ENCODE assay signal across 7 cellular contexts in the genomic region with DNA sequence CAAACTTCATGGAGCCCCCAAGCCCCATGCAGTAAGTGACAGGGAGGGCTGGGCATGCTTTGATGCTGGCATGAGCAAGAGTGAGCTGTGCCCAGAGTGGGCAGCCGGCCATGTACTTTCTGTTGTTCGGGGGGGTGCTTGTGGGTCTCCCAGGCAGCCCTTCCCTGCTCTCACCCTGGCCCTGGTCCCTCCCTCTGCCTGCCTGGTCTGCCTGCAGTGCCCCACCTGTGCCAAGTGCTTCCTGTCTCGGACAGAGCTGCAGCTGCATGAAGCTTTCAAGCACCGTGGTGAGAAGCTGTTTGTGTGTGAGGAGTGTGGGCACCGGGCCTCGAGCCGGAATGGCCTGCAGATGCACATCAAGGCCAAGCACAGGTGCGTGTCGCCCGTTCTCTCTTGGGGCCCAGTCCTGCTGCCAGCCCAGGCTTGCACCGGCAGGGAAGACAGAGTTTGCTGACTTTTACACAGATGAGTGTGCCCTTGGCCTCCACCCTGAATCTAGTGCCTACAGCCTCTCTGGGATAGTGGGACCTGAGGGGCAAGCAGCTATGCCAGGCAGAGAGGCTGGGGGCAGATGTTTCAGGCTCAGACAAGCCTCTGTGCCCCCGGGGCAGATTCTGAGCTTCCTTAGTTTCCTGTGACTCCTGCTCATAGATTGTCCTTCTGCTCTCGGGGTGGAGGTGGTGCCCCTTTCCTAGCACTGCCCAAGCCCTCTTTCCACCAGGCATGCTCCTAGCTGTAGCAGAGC. TPM values are rescaled to one million over a fixed set of nuclear protein-coding genes. Genes with fewer than 3 reads are reported as not detected.
A peak's percentile ranks its signal among the peaks of the same experiment; 100 is the strongest.
DNase-seq lines count a peak whose midpoint lies in the region; ATAC-seq and TF ChIP-seq lines count a peak whose summit lies in the region.
"Had no signal": no experiment of that assay in that cellular context is flagged by ENCODE, and none has a peak within 500 bp of the region (broad histone marks: within the 10 kb centered on the region; RNA-seq: fewer than 3 reads in every experiment).

No MANE protein-coding gene starts in this region.

- peaks cover 75 to 85% (median 83%) of the 10 kb centered on the region in 3 donors for H3K4me1 ChIP-seq in skeletal muscle tissue (ENCODE audit: control insufficient read depth in 3 of 3, insufficient read depth in 3 of 3, low read length in 3 of 3)

- in situ Hi-C loops in KBM-7 (cut with MboI; ENCODE audit: low pct_unique_long_range_greater_than_20kb, low sequenced_read_pairs): no loop called here

- peaks cover 34 to 48% (median 38%) of the 10 kb centered on the region in 3 donors for H3K36me3 ChIP-seq in skeletal muscle tissue (ENCODE audit: control insufficient read depth in 3 of 3, insufficient read depth in 3 of 3, low read length in 3 of 3)

- no peak overlapping the region for H3K4me3 ChIP-seq in epithelial cell of esophagus (ENCODE audit: low read length)
- peak overlapping the region in 2 of 3 donors; percentile 32 to 45 for H3K4me3 ChIP-seq in skeletal muscle tissue (ENCODE audit: low read length in 3 of 3)

- peak overlapping the region; percentile 42 for H3K27ac ChIP-seq in skeletal muscle tissue (ENCODE audit: low read depth, low read length)

- H3K9ac ChIP-seq in skeletal muscle tissue (ENCODE audit: low read depth in 1 of 3, low read length in 3 of 3): peak overlapping the region in 2 of 3 donors; percentile 61 to 77

- no peaks in the 10 kb centered on the region for H3K9me3 ChIP-seq in skeletal muscle tissue (ENCODE audit: control insufficient read depth in 3 of 3, low read length in 3 of 3)

- H3K27me3 ChIP-seq in skeletal muscle tissue (ENCODE audit: control insufficient read depth in 3 of 3, insufficient read depth in 3 of 3, low read length in 3 of 3): no peaks in the 10 kb centered on the region

- no peak for TF ChIP-seq CTCF in epithelial cell of esophagus (IDR thresholded peaks at IDR 0.05; ENCODE audit: insufficient read depth, low read depth, low read length, missing control alignments)

- ATAC-seq in HG03378 (IDR thresholded peaks at IDR 0.05; ENCODE audit: unreplicated experiment): no peak

- DNase-seq in NCI-H2196 treated with DMSO at 0.1 percent for 48 hours (lab: John Stamatoyannopoulos, UW; ENCODE audit: unreplicated experiment): peak; percentile 83
- peak; percentile 50 for DNase-seq in epithelial cell of esophagus (ENCODE audit: low read depth)
- no peak for DNase-seq in NCI-H128 (lab: John Stamatoyannopoulos, UW; ENCODE audit: unreplicated experiment)
- no peak for DNase-seq in KBM-7

RNA-seq across cellular contexts. Expression of gene ZBTB48, which starts 7.6 kb away (rescaled TPM):
- 10.4 TPM for total RNA-seq in skeletal muscle tissue

RNA-seq across cellular contexts. Expression of gene KLHL21, which starts 15.2 kb away (rescaled TPM):
- 27.1 TPM for total RNA-seq in skeletal muscle tissue

RNA-seq across cellular contexts. Expression of gene PHF13, which starts 26.1 kb away (rescaled TPM):
- 17.7 TPM for total RNA-seq in skeletal muscle tissue

RNA-seq across cellular contexts. Expression of gene TAS1R1, which starts 32.3 kb away (rescaled TPM):
- 5.7 TPM for total RNA-seq in skeletal muscle tissue
- total RNA-seq: SK-MEL-5 had no signal

RNA-seq across cellular contexts. Expression of gene NOL9, which starts 33.1 kb away (rescaled TPM):
- total RNA-seq in skeletal muscle tissue: 24.0 TPM

Comparison
In these comparisons a context has a peak if more than half of its experiments do, and no peak if none do; other contexts are left out.
1. DNase-seq: peak in NCI-H2196 treated with DMSO at 0.1 percent for 48 hours (single experiment) and epithelial cell of esophagus (single experiment); none in NCI-H128 (single experiment) and KBM-7 (single experiment).